Comparison of ENCODE assay signal across 9 cellular contexts in the genomic region with DNA sequence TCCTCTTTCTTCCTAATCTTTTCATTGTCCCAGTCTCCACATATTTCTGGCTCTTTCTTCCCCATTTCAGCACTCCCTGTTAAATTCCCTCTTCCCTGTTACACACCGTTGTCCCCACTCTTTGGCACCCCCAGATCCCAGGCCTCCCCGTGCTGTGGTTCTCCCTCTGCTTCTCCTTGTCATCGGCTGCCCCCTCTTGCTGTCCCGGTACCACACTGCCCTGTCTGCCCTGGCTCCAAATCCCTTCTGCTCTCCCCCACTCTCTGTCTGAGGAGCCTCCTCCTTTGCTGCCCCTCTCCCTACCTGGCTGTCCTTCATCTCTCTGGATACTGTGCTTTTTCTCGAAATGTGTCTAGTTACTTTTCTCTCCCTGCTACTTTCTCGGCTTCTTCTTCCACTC. TPM values are rescaled to one million over a fixed set of nuclear protein-coding genes. Genes with fewer than 3 reads are reported as not detected.
DNase-seq lines count a peak whose midpoint lies in the region; ATAC-seq and TF ChIP-seq lines count a peak whose summit lies in the region.
"Had no signal": no experiment of that assay in that cellular context is flagged by ENCODE, and none has a peak within 500 bp of the region (broad histone marks: within the 10 kb centered on the region; RNA-seq: fewer than 3 reads in every experiment).

No MANE protein-coding gene starts in this region.

- H3K36me3 ChIP-seq in NT2/D1 (ENCODE audit: insufficient read depth, insufficient read length, low read length) (peaks cover 3% of the 10 kb centered on the region), esophagus muscularis mucosa (no peaks in the 10 kb centered on the region), neural progenitor cell (no peaks in the 10 kb centered on the region), thyroid gland (no peaks in the 10 kb centered on the region)

- H3F3A ChIP-seq in neural progenitor cell (ENCODE audit: low read depth), result peaks cover 8% of the 10 kb centered on the region

- TF ChIP-seq POLR2A in esophagus muscularis mucosa (IDR thresholded peaks at IDR 0.05; ENCODE audit: low read depth), result no peak
- TF ChIP-seq POLR2A in thyroid gland (IDR thresholded peaks at IDR 0.05), result no peak

- peaks cover 5% of the 10 kb centered on the region for H3K4me1 Mint-ChIP-seq in neural progenitor cell

- peaks cover 10% of the 10 kb centered on the region for H3K79me2 ChIP-seq in neural progenitor cell (ENCODE audit: low read depth)

- H3K27me3 ChIP-seq in NT2/D1 (ENCODE audit: insufficient read depth, insufficient read length), result no peaks in the 10 kb centered on the region
- H3K27me3 ChIP-seq in esophagus muscularis mucosa, result no peaks in the 10 kb centered on the region
- no peaks in the 10 kb centered on the region for H3K27me3 ChIP-seq in neural progenitor cell
- H3K27me3 ChIP-seq in thyroid gland, result no peaks in the 10 kb centered on the region

- H3K4me1 ChIP-seq in NT2/D1 (ENCODE audit: insufficient read depth, insufficient read length) (no peaks in the 10 kb centered on the region), esophagus muscularis mucosa (peaks cover 10 to 24% (median 21%) of the 10 kb centered on the region in 4 donors), neural progenitor cell (peaks cover 23% of the 10 kb centered on the region), thyroid gland (peaks cover 10 to 15% of the 10 kb centered on the region in 2 donors)

- H3K9ac ChIP-seq in NT2/D1 (ENCODE audit: insufficient read length, low read depth), result peak overlapping the region; percentile 75
- H3K9ac ChIP-seq in neural progenitor cell, result no peak overlapping the region

- H4K20me1 ChIP-seq in neural progenitor cell (ENCODE audit: low read depth), result peaks cover 4% of the 10 kb centered on the region

- peak overlapping the region; percentile 79 for H3K4me3 Mint-ChIP-seq in neural progenitor cell

- H3K9me3 ChIP-seq in NT2/D1 (ENCODE audit: insufficient read depth, low read length), result no peaks in the 10 kb centered on the region
- H3K9me3 ChIP-seq in esophagus muscularis mucosa, result no peaks in the 10 kb centered on the region
- H3K9me3 ChIP-seq in neural progenitor cell (ENCODE audit: low read depth), result no peaks in the 10 kb centered on the region
- no peaks in the 10 kb centered on the region for H3K9me3 ChIP-seq in thyroid gland

- intact Hi-C loops in esophagus muscularis mucosa (cut with DNase I) (no loop called here), thyroid gland (cut with DNase I) (no loop called here)

- peaks cover 21% of the 10 kb centered on the region for H3K36me3 Mint-ChIP-seq in neural progenitor cell

- no peak overlapping the region for H3K27ac Mint-ChIP-seq in neural progenitor cell

- peak overlapping the region; percentile 82 for H3K4me2 ChIP-seq in neural progenitor cell

- H3K27ac ChIP-seq in esophagus muscularis mucosa (replicated peaks in 1 of 4), result peak overlapping the region in 3 of 4 donors; percentile 76 to 84 (median 80)
- no peak overlapping the region for H3K27ac ChIP-seq in neural progenitor cell
- H3K27ac ChIP-seq in thyroid gland, result no peak overlapping the region

- ATAC-seq in HG03354 (IDR thresholded peaks at IDR 0.05; ENCODE audit: poor library complexity, severe bottlenecking, unreplicated experiment), result no peak
- no peak for ATAC-seq in activated CD4-positive, CD25-positive, alpha-beta regulatory T cell treated with anti-CD3 and anti-CD28 coated beads, Interleukin-2, amount 50 U/mL, for 24 hours

- no peak for TF ChIP-seq EP300 in esophagus muscularis mucosa (IDR thresholded peaks at IDR 0.05)

- peaks cover 4% of the 10 kb centered on the region for H3K27me3 Mint-ChIP-seq in neural progenitor cell (ENCODE audit: insufficient read depth, low read depth)

- H2AFZ ChIP-seq in neural progenitor cell (replicated peaks), result no peak overlapping the region

- no peak for TF ChIP-seq CTCF in esophagus muscularis mucosa (IDR thresholded peaks at IDR 0.05)
- TF ChIP-seq CTCF in neural progenitor cell (IDR thresholded peaks at IDR 0.05), result no peak
- TF ChIP-seq CTCF in thyroid gland (IDR thresholded peaks at IDR 0.05), result no peak

- DNase-seq in Ammon's horn (ENCODE audit: low spot score) (peak; percentile 70), NT2/D1 (ENCODE audit: low read depth, low spot score) (no peak), esophagus muscularis mucosa (ENCODE audit: extremely low spot score) (no peak), neural progenitor cell (ENCODE audit: low spot score) (peak; percentile 14), NCI-H2196 treated with DMSO at 0.1 percent for 48 hours (lab: John Stamatoyannopoulos, UW; ENCODE audit: unreplicated experiment) (no peak), thyroid gland (no peak)
- DNase-seq: NCI-H524 treated with DMSO at 0.1 percent for 48 hours had no signal

- H3K4me3 ChIP-seq in NT2/D1 (ENCODE audit: insufficient read length, low read depth) (peak overlapping the region; percentile 68), esophagus muscularis mucosa (peak overlapping the region; percentile 64 to 79 (median 74)), neural progenitor cell (peak overlapping the region; percentile 55), thyroid gland (replicated peaks in 1 of 3) (peak overlapping the region in 1 of 3 donors; percentile 67)

- 36% methylated on average over 6 of the region's 6 CpGs for WGBS in esophagus muscularis mucosa
- WGBS in thyroid gland, 2 donors, result 39 to 56% methylated on average over 6 of the region's 6 CpGs

- peaks cover 42% of the 10 kb centered on the region for H3K9me3 Mint-ChIP-seq in neural progenitor cell

RNA-seq across cellular contexts. Expression of gene ZNF415, which starts 1.0 kb away (rescaled TPM):
- total RNA-seq in esophagus muscularis mucosa (10 to 100 TPM in 3 of 4 donors, 1 to 10 TPM in 1; 9.1 to 18.1 (median 13.4) TPM), neural progenitor cell (ENCODE audit: low replicate concordance) (20.3 and 23.9 TPM in 2 replicates), thyroid gland (10 to 100 TPM; 14.5 to 37.6 (median 18.9) TPM)

RNA-seq across cellular contexts. Expression of gene ZNF347, which starts 27.1 kb away (rescaled TPM):
- total RNA-seq in esophagus muscularis mucosa (10 to 100 TPM in 1 of 4 donors, 1 to 10 TPM in 3; 7.1 to 11.3 (median 8.5) TPM), neural progenitor cell (ENCODE audit: low replicate concordance) (15.2 and 19.9 TPM in 2 replicates), thyroid gland (10 to 100 TPM; 13.1 to 27.7 (median 19.9) TPM)

RNA-seq across cellular contexts. Expression of gene ZNF160, which starts 28.5 kb away (rescaled TPM):
- 10 to 100 TPM; 25.3 to 40.3 (median 27.1) TPM for total RNA-seq in esophagus muscularis mucosa
- 78.3 and 86.0 TPM in 2 replicates for total RNA-seq in neural progenitor cell (ENCODE audit: low replicate concordance)
- total RNA-seq in thyroid gland, result 100 to 1,000 TPM in 1 of 4 donors, 10 to 100 TPM in 3; 61.0 to 109 (median 81.4) TPM

Comparison
In these comparisons a context has a peak if more than half of its experiments do, and no peak if none do; other contexts are left out.
1. DNase-seq: peak in Ammon's horn (single experiment) and neural progenitor cell (single experiment); none in NT2/D1 (single experiment), esophagus muscularis mucosa (single experiment), NCI-H2196 treated with DMSO at 0.1 percent for 48 hours (single experiment) and thyroid gland (0 of 2).
2. H3K27ac ChIP-seq: peak in esophagus muscularis mucosa (3 of 4); none in neural progenitor cell (single experiment) and thyroid gland (0 of 3).